In genomic region chr6:2734517-2735076, GRCh38 we compare ENCODE assay signal across 1 cellular context.
TF ChIP-seq lines count a peak whose summit lies in the region.

No MANE protein-coding gene starts in this region.

TF ChIP-seq in GM23338, 12 proteins besides CTCF, POLR2A, EP300 and RAD21 (continued from another document):
- TF ChIP-seq, protein P1, sequence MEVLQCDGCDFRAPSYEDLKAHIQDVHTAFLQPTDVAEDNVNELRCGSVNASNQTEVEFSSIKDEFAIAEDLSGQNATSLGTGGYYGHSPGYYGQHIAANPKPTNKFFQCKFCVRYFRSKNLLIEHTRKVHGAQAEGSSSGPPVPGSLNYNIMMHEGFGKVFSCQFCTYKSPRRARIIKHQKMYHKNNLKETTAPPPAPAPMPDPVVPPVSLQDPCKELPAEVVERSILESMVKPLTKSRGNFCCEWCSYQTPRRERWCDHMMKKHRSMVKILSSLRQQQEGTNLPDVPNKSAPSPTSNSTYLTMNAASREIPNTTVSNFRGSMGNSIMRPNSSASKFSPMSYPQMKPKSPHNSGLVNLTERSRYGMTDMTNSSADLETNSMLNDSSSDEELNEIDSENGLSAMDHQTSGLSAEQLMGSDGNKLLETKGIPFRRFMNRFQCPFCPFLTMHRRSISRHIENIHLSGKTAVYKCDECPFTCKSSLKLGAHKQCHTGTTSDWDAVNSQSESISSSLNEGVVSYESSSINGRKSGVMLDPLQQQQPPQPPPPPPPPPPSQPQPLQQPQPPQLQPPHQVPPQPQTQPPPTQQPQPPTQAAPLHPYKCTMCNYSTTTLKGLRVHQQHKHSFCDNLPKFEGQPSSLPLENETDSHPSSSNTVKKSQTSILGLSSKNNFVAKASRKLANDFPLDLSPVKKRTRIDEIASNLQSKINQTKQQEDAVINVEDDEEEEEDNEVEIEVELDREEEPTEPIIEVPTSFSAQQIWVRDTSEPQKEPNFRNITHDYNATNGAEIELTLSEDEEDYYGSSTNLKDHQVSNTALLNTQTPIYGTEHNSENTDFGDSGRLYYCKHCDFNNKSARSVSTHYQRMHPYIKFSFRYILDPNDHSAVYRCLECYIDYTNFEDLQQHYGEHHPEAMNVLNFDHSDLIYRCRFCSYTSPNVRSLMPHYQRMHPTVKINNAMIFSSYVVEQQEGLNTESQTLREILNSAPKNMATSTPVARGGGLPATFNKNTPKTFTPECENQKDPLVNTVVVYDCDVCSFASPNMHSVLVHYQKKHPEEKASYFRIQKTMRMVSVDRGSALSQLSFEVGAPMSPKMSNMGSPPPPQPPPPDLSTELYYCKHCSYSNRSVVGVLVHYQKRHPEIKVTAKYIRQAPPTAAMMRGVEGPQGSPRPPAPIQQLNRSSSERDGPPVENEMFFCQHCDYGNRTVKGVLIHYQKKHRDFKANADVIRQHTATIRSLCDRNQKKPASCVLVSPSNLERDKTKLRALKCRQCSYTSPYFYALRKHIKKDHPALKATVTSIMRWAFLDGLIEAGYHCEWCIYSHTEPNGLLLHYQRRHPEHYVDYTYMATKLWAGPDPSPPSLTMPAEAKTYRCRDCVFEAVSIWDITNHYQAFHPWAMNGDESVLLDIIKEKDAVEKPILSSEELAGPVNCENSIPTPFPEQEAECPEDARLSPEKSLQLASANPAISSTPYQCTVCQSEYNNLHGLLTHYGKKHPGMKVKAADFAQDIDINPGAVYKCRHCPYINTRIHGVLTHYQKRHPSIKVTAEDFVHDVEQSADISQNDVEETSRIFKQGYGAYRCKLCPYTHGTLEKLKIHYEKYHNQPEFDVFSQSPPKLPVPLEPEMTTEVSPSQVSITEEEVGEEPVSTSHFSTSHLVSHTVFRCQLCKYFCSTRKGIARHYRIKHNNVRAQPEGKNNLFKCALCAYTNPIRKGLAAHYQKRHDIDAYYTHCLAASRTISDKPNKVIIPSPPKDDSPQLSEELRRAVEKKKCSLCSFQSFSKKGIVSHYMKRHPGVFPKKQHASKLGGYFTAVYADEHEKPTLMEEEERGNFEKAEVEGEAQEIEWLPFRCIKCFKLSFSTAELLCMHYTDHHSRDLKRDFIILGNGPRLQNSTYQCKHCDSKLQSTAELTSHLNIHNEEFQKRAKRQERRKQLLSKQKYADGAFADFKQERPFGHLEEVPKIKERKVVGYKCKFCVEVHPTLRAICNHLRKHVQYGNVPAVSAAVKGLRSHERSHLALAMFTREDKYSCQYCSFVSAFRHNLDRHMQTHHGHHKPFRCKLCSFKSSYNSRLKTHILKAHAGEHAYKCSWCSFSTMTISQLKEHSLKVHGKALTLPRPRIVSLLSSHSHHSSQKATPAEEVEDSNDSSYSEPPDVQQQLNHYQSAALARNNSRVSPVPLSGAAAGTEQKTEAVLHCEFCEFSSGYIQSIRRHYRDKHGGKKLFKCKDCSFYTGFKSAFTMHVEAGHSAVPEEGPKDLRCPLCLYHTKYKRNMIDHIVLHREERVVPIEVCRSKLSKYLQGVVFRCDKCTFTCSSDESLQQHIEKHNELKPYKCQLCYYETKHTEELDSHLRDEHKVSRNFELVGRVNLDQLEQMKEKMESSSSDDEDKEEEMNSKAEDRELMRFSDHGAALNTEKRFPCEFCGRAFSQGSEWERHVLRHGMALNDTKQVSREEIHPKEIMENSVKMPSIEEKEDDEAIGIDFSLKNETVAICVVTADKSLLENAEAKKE (CRISPR knock-in tag; IDR thresholded peaks at IDR 0.05): no peak
- TF ChIP-seq STAT1 (IDR thresholded peaks at IDR 0.05; ENCODE audit: unreplicated experiment) (no peak), POLR2AphosphoS5 (IDR thresholded peaks at IDR 0.05; ENCODE audit: low read depth) (no peak), JUNB (IDR thresholded peaks at IDR 0.05; ENCODE audit: unreplicated experiment) (no peak), EZH2phosphoT487 (IDR thresholded peaks at IDR 0.05; ENCODE audit: unreplicated experiment) (no peak), ZNF114 (CRISPR knock-in tag; IDR thresholded peaks at IDR 0.05) (no peak), NANOG (IDR thresholded peaks at IDR 0.05; ENCODE audit: borderline replicate concordance) (no peak)
